ENCODE assay signal across 1 cellular context in the genomic region with DNA sequence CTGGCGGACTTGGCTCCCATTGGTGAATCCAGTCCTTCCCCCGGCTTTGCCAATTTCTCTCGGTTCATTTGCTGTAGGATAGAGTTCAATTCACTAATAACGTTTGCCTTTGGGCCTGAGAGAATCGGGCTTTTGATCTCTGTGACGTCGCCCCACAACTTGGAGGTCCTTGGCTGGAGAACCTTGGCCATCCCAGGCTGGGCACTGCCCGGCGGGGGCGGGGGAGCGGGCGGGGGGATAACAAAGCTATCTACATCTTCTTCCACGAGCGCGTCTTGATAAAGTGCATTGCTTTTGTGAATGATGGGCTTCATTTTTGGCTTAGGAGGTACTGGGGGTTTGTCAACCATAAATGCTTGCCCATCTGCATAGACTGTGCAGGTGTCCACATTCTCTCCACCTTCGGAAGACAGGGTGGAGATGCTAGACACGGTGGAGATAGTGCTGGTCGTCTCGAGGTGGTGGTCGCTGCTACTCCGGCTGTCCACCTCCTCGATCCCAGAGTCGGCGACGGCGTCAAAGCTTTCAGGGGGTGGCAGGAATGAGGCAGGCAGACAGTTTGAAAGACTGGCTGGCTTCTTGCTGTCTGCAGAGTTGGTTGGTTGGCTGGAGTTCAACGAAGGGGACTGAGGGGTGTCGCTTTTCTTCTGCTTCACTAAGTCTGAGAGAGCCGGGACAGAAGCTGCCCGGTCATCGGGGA.
TF ChIP-seq lines count a peak whose summit lies in the region.

No MANE protein-coding gene starts in this region.

TF ChIP-seq in SK-N-SH, 30 proteins besides CTCF, POLR2A, EP300 and RAD21:
- TF ChIP-seq MXI1 (IDR thresholded peaks at IDR 0.05; ENCODE audit: low read depth, low read length): no peak
- no peak for TF ChIP-seq FOXM1 (IDR thresholded peaks at IDR 0.05; ENCODE audit: low read depth)
- TF ChIP-seq, protein P1, sequence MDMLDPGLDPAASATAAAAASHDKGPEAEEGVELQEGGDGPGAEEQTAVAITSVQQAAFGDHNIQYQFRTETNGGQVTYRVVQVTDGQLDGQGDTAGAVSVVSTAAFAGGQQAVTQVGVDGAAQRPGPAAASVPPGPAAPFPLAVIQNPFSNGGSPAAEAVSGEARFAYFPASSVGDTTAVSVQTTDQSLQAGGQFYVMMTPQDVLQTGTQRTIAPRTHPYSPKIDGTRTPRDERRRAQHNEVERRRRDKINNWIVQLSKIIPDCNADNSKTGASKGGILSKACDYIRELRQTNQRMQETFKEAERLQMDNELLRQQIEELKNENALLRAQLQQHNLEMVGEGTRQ (IDR thresholded peaks at IDR 0.05; ENCODE audit: borderline replicate concordance, low read depth, low read length): no peak
- TF ChIP-seq GATA2 (CRISPR knock-in tag; IDR thresholded peaks at IDR 0.05): no peak
- TF ChIP-seq RFX5 (IDR thresholded peaks at IDR 0.05; ENCODE audit: low read length): no peak
- TF ChIP-seq SIN3A (IDR thresholded peaks at IDR 0.05; ENCODE audit: borderline replicate concordance, low read depth, low read length): no peak
- TF ChIP-seq, protein P2, sequence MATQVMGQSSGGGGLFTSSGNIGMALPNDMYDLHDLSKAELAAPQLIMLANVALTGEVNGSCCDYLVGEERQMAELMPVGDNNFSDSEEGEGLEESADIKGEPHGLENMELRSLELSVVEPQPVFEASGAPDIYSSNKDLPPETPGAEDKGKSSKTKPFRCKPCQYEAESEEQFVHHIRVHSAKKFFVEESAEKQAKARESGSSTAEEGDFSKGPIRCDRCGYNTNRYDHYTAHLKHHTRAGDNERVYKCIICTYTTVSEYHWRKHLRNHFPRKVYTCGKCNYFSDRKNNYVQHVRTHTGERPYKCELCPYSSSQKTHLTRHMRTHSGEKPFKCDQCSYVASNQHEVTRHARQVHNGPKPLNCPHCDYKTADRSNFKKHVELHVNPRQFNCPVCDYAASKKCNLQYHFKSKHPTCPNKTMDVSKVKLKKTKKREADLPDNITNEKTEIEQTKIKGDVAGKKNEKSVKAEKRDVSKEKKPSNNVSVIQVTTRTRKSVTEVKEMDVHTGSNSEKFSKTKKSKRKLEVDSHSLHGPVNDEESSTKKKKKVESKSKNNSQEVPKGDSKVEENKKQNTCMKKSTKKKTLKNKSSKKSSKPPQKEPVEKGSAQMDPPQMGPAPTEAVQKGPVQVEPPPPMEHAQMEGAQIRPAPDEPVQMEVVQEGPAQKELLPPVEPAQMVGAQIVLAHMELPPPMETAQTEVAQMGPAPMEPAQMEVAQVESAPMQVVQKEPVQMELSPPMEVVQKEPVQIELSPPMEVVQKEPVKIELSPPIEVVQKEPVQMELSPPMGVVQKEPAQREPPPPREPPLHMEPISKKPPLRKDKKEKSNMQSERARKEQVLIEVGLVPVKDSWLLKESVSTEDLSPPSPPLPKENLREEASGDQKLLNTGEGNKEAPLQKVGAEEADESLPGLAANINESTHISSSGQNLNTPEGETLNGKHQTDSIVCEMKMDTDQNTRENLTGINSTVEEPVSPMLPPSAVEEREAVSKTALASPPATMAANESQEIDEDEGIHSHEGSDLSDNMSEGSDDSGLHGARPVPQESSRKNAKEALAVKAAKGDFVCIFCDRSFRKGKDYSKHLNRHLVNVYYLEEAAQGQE (IDR thresholded peaks at IDR 0.05; ENCODE audit: low read depth, low read length): no peak
- no peak for TF ChIP-seq TEAD4 (IDR thresholded peaks at IDR 0.05; ENCODE audit: borderline replicate concordance, insufficient read depth)
- TF ChIP-seq, protein P3, sequence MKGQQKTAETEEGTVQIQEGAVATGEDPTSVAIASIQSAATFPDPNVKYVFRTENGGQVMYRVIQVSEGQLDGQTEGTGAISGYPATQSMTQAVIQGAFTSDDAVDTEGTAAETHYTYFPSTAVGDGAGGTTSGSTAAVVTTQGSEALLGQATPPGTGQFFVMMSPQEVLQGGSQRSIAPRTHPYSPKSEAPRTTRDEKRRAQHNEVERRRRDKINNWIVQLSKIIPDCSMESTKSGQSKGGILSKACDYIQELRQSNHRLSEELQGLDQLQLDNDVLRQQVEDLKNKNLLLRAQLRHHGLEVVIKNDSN (IDR thresholded peaks at IDR 0.05; ENCODE audit: borderline replicate concordance, low read depth): no peak
- no peak for TF ChIP-seq SMC3 (IDR thresholded peaks at IDR 0.05; ENCODE audit: low read depth, low read length)
- no peak for TF ChIP-seq EZH2phosphoT487 (IDR thresholded peaks at IDR 0.05; ENCODE audit: borderline replicate concordance, low read depth)
- TF ChIP-seq POLR2AphosphoS5 (IDR thresholded peaks at IDR 0.05; ENCODE audit: low read depth, low read length): no peak
- TF ChIP-seq, protein P4, sequence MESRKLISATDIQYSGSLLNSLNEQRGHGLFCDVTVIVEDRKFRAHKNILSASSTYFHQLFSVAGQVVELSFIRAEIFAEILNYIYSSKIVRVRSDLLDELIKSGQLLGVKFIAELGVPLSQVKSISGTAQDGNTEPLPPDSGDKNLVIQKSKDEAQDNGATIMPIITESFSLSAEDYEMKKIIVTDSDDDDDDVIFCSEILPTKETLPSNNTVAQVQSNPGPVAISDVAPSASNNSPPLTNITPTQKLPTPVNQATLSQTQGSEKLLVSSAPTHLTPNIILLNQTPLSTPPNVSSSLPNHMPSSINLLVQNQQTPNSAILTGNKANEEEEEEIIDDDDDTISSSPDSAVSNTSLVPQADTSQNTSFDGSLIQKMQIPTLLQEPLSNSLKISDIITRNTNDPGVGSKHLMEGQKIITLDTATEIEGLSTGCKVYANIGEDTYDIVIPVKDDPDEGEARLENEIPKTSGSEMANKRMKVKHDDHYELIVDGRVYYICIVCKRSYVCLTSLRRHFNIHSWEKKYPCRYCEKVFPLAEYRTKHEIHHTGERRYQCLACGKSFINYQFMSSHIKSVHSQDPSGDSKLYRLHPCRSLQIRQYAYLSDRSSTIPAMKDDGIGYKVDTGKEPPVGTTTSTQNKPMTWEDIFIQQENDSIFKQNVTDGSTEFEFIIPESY (IDR thresholded peaks at IDR 0.05; ENCODE audit: borderline replicate concordance, low read depth): no peak
- no peak for TF ChIP-seq JUND (IDR thresholded peaks at IDR 0.05)
- no peak for TF ChIP-seq TCF12 (IDR thresholded peaks at IDR 0.05)
- TF ChIP-seq NRF1 (IDR thresholded peaks at IDR 0.05; ENCODE audit: low read depth, low read length): no peak
- TF ChIP-seq MEF2A (IDR thresholded peaks at IDR 0.05; ENCODE audit: borderline replicate concordance, low read depth): no peak
- TF ChIP-seq YY1 (IDR thresholded peaks at IDR 0.05; ENCODE audit: low read depth): no peak
- TF ChIP-seq, protein P5, sequence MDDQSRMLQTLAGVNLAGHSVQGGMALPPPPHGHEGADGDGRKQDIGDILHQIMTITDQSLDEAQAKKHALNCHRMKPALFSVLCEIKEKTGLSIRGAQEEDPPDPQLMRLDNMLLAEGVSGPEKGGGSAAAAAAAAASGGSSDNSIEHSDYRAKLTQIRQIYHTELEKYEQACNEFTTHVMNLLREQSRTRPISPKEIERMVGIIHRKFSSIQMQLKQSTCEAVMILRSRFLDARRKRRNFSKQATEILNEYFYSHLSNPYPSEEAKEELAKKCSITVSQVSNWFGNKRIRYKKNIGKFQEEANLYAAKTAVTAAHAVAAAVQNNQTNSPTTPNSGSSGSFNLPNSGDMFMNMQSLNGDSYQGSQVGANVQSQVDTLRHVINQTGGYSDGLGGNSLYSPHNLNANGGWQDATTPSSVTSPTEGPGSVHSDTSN (IDR thresholded peaks at IDR 0.05): no peak
- TF ChIP-seq GABPA (IDR thresholded peaks at IDR 0.05; ENCODE audit: low read depth): no peak
